ENCODE assay signal across 8 cellular contexts in the genomic region with DNA sequence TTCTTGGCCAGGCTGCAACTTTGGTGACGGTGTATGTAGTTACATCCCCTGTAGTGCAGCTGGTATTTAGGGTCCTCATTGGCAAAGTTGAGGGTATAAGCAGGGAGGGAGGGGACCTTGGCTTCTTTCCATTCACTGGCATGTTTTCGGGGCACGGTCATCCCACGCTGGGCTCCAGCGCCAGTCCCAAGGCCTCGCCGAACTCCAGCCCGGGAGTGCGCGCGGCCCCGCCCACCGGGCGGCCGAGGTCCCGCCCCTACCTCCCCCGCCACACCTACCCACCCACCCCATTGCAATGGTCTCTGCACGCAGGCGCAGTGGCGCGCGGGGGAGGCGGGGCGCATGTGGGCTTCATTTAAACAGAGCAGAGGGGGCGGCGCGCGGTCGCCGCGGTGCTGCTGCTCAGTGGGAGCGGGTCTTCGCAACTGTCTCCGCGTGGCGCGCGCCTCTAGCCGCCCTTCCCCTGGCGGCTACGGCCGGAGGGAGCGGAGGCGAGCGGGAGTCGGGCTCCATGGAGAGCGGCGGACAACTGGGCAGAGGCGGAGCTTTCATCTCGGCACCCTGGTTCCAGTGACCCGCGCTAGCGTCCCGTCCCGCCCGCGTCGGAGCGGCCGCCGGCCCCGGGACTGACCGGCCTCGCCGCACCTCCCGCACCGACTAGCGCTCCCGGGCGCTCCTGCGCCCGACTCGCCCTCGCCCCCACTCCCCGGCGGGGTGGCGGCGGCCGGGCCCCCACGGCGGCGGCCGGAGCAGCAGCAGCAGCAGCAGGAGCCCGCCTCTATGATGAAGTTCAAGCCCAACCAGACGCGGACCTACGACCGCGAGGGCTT. TPM values are rescaled to one million over a fixed set of nuclear protein-coding genes. Genes with fewer than 3 reads are reported as not detected.
DNase-seq lines count a peak whose midpoint lies in the region; ATAC-seq and TF ChIP-seq lines count a peak whose summit lies in the region.
"Not testable (repeated sequence)": the region's sequence is repeated elsewhere in the genome, so short reads cannot be mapped to it uniquely, and the experiment has no call there.

TSS of gene NUDT4 (plus strand) at position 383 of the 830 bp plus-strand sequence. CDS start at position 781, 398 bp downstream.

- H3K27ac ChIP-seq in thoracic aorta: peak within 1 kb of the TSS; percentile 91 to 97

- not testable (repeated sequence) for H3K36me3 ChIP-seq in thoracic aorta

- peak; percentile 98 for DNase-seq in GM10266 (ENCODE audit: extremely low spot score)
- DNase-seq in NCI-H1105 treated with DMSO at 0.1 percent for 48 hours (lab: John Stamatoyannopoulos, UW): peak; percentile 89
- peak; percentile 27 for DNase-seq in SKM-1 treated with dmso at 0.1 percent for 144 hours (lab: John Stamatoyannopoulos, UW; ENCODE audit: unreplicated experiment)
- peak; percentile 95 to 97 for DNase-seq in activated naive CD4-positive, alpha-beta T cell treated with anti-CD3 and anti-CD28 coated beads, Interleukin-2, amount 50 U/mL, for 72 hours (ENCODE audit: low spot score in 2 of 2)
- DNase-seq in glomerular visceral epithelial cell (ENCODE audit: extremely low spot score): peak; percentile 96
- peak; percentile 99 for DNase-seq in osteocyte (ENCODE audit: extremely low spot score, unreplicated experiment)
- peak; percentile 93 for DNase-seq in thoracic aorta (ENCODE audit: low spot score)

- H3K27me3 Mint-ChIP-seq in osteocyte (ENCODE audit: unreplicated experiment): not testable (repeated sequence)

- ATAC-seq in HG02642 (IDR thresholded peaks at IDR 0.05; ENCODE audit: poor library complexity, unreplicated experiment) (peak; percentile 78), thoracic aorta (ENCODE audit: insufficient number of reproducible peaks, low FRiP score, low read depth) (peak; percentile 91)
- ATAC-seq in activated naive CD4-positive, alpha-beta T cell treated with anti-CD3 and anti-CD28 coated beads, Interleukin-2, amount 50 U/mL, for 72 hours: peak; percentile 80 to 89

- H3K27ac Mint-ChIP-seq in activated naive CD4-positive, alpha-beta T cell treated with anti-CD3 and anti-CD28 coated beads, Interleukin-2, amount 50 U/mL, for 72 hours: peak within 1 kb of the TSS; percentile 99 to 100
- H3K27ac Mint-ChIP-seq in osteocyte (ENCODE audit: unreplicated experiment): peak within 1 kb of the TSS; percentile 99

- H3K4me3 Mint-ChIP-seq in osteocyte (ENCODE audit: unreplicated experiment): peak within 1 kb of the TSS; percentile 100

- H3K9me3 ChIP-seq in thoracic aorta: not testable (repeated sequence)

- not testable (repeated sequence) for H3K27me3 ChIP-seq in thoracic aorta (replicated peaks; ENCODE audit: insufficient read depth)

- H3K4me3 ChIP-seq in thoracic aorta: peak within 1 kb of the TSS; percentile 86

- H3K36me3 Mint-ChIP-seq in activated naive CD4-positive, alpha-beta T cell treated with anti-CD3 and anti-CD28 coated beads, Interleukin-2, amount 50 U/mL, for 72 hours: peaks cover 28 to 31% of the 10 kb centered on the region in 2 donors
- not testable (repeated sequence) for H3K36me3 Mint-ChIP-seq in osteocyte (ENCODE audit: unreplicated experiment)

- H3K4me1 Mint-ChIP-seq in osteocyte (ENCODE audit: unreplicated experiment): peaks cover 54% of the 10 kb centered on the region

- not testable (repeated sequence) for H3K9me3 Mint-ChIP-seq in activated naive CD4-positive, alpha-beta T cell treated with anti-CD3 and anti-CD28 coated beads, Interleukin-2, amount 50 U/mL, for 72 hours; osteocyte (ENCODE audit: unreplicated experiment)

- TF ChIP-seq CTCF in GM10266 (IDR thresholded peaks at IDR 0.05; ENCODE audit: control insufficient read depth, insufficient read depth, low read depth, missing control alignments); osteocyte (IDR thresholded peaks at IDR 0.05); thoracic aorta (IDR thresholded peaks at IDR 0.05): not testable (repeated sequence)

- peaks cover 12 to 42% of the 10 kb centered on the region in 2 donors for H3K4me1 ChIP-seq in thoracic aorta (ENCODE audit: control insufficient read depth in 1 of 2, low read depth in 2 of 2)

RNA-seq across cellular contexts. Expression of gene NUDT4, which starts in this region (rescaled TPM):
- 10 to 100 TPM; 65.6 to 88.9 TPM for total RNA-seq in activated naive CD4-positive, alpha-beta T cell treated with anti-CD3 and anti-CD28 coated beads, Interleukin-2, amount 50 U/mL, for 72 hours
- total RNA-seq in osteocyte (44.0 and 49.7 TPM in 2 replicates), thoracic aorta (100 to 1,000 TPM in 1 of 2 donors, 10 to 100 TPM in 1; 91.1 to 178 TPM)

Comparison
In these comparisons a context has a peak if more than half of its experiments do, and no peak if none do; other contexts are left out.
1. Peak in every context shown above with its lines: DNase-seq, ATAC-seq, H3K4me3 ChIP-seq and H3K27ac ChIP-seq.
2. DNase-seq: peak in every context shown above with its lines; median percentile 99 in osteocyte; 98 in GM10266; 96 in activated naive CD4-positive, alpha-beta T cell treated with anti-CD3 and anti-CD28 coated beads, Interleukin-2, amount 50 U/mL, for 72 hours; 96 in glomerular visceral epithelial cell; 93 in thoracic aorta; 89 in NCI-H1105 treated with DMSO at 0.1 percent for 48 hours; 27 in SKM-1 treated with dmso at 0.1 percent for 144 hours.